ENCODE assay signal across 20 cellular contexts in the genomic region with DNA sequence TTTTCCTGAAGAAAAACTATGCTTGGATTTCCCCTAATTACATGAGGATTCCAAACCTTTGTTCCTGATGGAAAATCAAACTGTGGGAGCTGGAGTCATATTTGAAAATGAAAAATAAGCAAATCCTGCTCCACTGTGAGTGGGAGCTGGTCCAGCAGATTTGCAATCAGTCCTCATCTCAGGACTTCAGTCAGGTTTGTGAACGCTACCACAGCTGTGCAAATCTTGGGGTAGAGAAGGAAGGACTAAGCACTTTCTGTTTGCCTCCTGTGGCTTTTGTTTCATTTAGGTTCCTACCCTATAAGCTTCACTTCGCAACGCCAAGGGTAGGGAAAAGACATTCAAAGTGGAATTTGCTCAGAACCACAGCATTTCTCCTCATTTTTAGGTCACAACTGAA.
"Had no signal": no experiment of that assay in that cellular context is flagged by ENCODE, and none has a peak within 500 bp of the region (broad histone marks: within the 10 kb centered on the region; RNA-seq: fewer than 3 reads in every experiment).

No MANE protein-coding gene starts in this region.

- H3K27ac ChIP-seq: lower lobe of right lung, thyroid gland, upper lobe of right lung, WERI-Rb-1 had no signal

- H3K9me3 ChIP-seq: lower lobe of right lung, mucosa of descending colon, thyroid gland, upper lobe of right lung had no signal

- ATAC-seq: activated CD8-positive, alpha-beta T cell treated with anti-CD3 and anti-CD28 coated beads, Interleukin-2, amount 10 ng/mL, durations not matched to agents 7 days and 5 days; activated naive CD8-positive, alpha-beta T cell treated with anti-CD3 and anti-CD28 coated beads, Interleukin-2, amount 50 U/mL, for 24 hours; lower lobe of right lung; mucosa of descending colon; right cardiac atrium; upper lobe of right lung had no signal

- H3K4me3 ChIP-seq: lower lobe of right lung, mucosa of descending colon, thyroid gland, upper lobe of right lung had no signal

- H3K27me3 ChIP-seq: thyroid gland, upper lobe of right lung had no signal

- H3K4me1 ChIP-seq: lower lobe of right lung, upper lobe of right lung had no signal

- H3K36me3 ChIP-seq: lower lobe of right lung, thyroid gland, upper lobe of right lung, WERI-Rb-1 had no signal

- DNase-seq: activated CD4-positive, alpha-beta T cell treated with anti-CD3 and anti-CD28 coated beads, Interleukin-2, amount 10 ng/mL, durations not matched to agents 7 days and 5 days; activated CD4-positive, CD25-positive, alpha-beta regulatory T cell treated with anti-CD3 and anti-CD28 coated beads, Interleukin-2, amount 50 U/mL, for 72 hours; activated CD8-positive, alpha-beta T cell treated with anti-CD3 and anti-CD28 coated beads, Interleukin-2, amount 10 ng/mL, durations not matched to agents 7 days and 5 days; activated gamma-delta T cell; activated naive CD4-positive, alpha-beta T cell treated with anti-CD3 and anti-CD28 coated beads, Interleukin-2, amount 50 U/mL, for 16 hours; activated naive CD8-positive, alpha-beta T cell treated with anti-CD3 and anti-CD28 coated beads, Interleukin-2, amount 50 U/mL, for 24 hours; dermis blood vessel endothelial cell; effector memory CD4-positive, alpha-beta T cell; foreskin melanocyte; kidney; lower lobe of right lung; mesendoderm; mucosa of descending colon; right cardiac atrium; stimulated activated CD4-positive, alpha-beta T cell treated with anti-CD3 and anti-CD28 coated beads, Interleukin-4, amount 100 ng/mL, for 24 hours; stimulated activated naive CD4-positive, alpha-beta T cell treated with Interleukin-2 at 50 U/mL for 16 hours; substantia nigra; thyroid gland; upper lobe of right lung; WERI-Rb-1 had no signal
